In the genomic region with DNA sequence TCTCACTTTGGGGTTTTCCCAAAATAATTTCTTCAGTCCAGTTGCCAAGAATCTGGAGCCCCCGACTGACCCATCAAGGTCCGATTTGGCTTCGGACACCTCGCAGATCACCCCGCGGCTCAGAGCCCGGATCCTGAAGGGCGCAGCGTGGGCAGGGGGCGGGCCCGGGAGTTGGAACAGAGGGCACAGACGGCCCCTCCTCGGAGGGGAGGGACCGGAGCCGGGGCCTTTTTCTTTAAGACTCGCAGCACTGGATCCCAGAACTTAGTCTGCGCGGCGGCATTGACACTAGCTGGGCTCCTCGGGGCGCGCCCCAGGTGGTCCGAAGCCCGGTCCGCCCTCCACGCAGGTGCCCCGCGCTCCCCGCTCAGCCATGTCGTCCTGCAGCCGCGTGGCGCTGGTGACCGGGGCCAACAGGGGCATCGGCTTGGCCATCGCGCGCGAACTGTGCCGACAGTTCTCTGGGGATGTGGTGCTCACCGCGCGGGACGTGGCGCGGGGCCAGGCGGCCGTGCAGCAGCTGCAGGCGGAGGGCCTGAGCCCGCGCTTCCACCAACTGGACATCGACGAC, we compare ENCODE assay signal across 8 cellular contexts. TPM values are rescaled to one million over a fixed set of nuclear protein-coding genes. Genes with fewer than 3 reads are reported as not detected.
DNase-seq lines count a peak whose midpoint lies in the region; ATAC-seq lines count a peak whose summit lies in the region.

A gene (plus strand): TSS at position 260 of the 571 bp plus-strand sequence. CDS start 114 bp downstream, at position 374.

- H3K36me3 Mint-ChIP-seq in CD4-positive, CD25-positive, alpha-beta regulatory T cell: peaks cover 3% of the 10 kb centered on the region
- H3K36me3 Mint-ChIP-seq in IgD-negative memory B cell (no peaks in the 10 kb centered on the region), memory B cell (peaks cover 5% of the 10 kb centered on the region)
- H3K36me3 Mint-ChIP-seq in stimulated activated effector memory CD8-positive, alpha-beta T cell treated with anti-CD3 and anti-CD28 coated beads, Interleukin-12 subunit alpha, Interleukin-12 subunit beta, amount 100 ng/mL, for 72 hours: peaks cover 17% of the 10 kb centered on the region

- no peaks in the 10 kb centered on the region for H3K36me3 ChIP-seq in CD4-positive, CD25-positive, alpha-beta regulatory T cell (ENCODE audit: control insufficient read depth, insufficient read depth, low read length)

- H3K27ac ChIP-seq in CD4-positive, CD25-positive, alpha-beta regulatory T cell (ENCODE audit: insufficient read depth, low read length, poor library complexity, severe bottlenecking): peak within 1 kb of the TSS; percentile 49

- no peaks in the 10 kb centered on the region for H3K27me3 ChIP-seq in CD4-positive, CD25-positive, alpha-beta regulatory T cell (ENCODE audit: control insufficient read depth, insufficient read depth, low read length)

- H3K27me3 Mint-ChIP-seq in CD4-positive, CD25-positive, alpha-beta regulatory T cell: peaks cover 15% of the 10 kb centered on the region
- H3K27me3 Mint-ChIP-seq in IgD-negative memory B cell: peaks cover 10% of the 10 kb centered on the region
- no peaks in the 10 kb centered on the region for H3K27me3 Mint-ChIP-seq in memory B cell

- no peaks in the 10 kb centered on the region for H3K9me3 ChIP-seq in CD4-positive, CD25-positive, alpha-beta regulatory T cell (ENCODE audit: control insufficient read depth in 2 of 2, low read length in 2 of 2)

- DNase-seq in CD4-positive, CD25-positive, alpha-beta regulatory T cell: peak in 2 of 3 donors; percentile 29 to 66
- DNase-seq in activated CD4-positive, alpha-beta T cell treated with anti-CD3 and anti-CD28 coated beads, Interleukin-2, amount 50 U/mL, for 1 hour: peak; percentile 45
- DNase-seq in effector CD8-positive, alpha-beta T cell (lab: John Stamatoyannopoulos, UW): peak; percentile 47
- DNase-seq in memory B cell (ENCODE audit: low spot score in 2 of 2): peak in 1 of 2 donors; percentile 37
- DNase-seq in stimulated activated effector memory CD8-positive, alpha-beta T cell treated with anti-CD3 and anti-CD28 coated beads, Interleukin-12 subunit alpha, Interleukin-12 subunit beta, amount 100 ng/mL, for 72 hours (ENCODE audit: low spot score in 2 of 2): peak; percentile 48 to 81

- peak within 1 kb of the TSS; percentile 90 to 93 (median 91) for H3K27ac Mint-ChIP-seq in CD4-positive, CD25-positive, alpha-beta regulatory T cell
- H3K27ac Mint-ChIP-seq in IgD-negative memory B cell: peak within 1 kb of the TSS; percentile 40 to 96 (median 94)
- peak within 1 kb of the TSS; percentile 89 for H3K27ac Mint-ChIP-seq in memory B cell
- H3K27ac Mint-ChIP-seq in stimulated activated effector memory CD8-positive, alpha-beta T cell treated with anti-CD3 and anti-CD28 coated beads, Interleukin-12 subunit alpha, Interleukin-12 subunit beta, amount 100 ng/mL, for 72 hours: peak within 1 kb of the TSS; percentile 84

- ATAC-seq in CD4-positive, CD25-positive, alpha-beta regulatory T cell (ENCODE audit: low read depth in 2 of 2): peak; percentile 21 to 27
- ATAC-seq in memory B cell (ENCODE audit: low read depth): peak; percentile 39
- ATAC-seq in stimulated activated effector memory CD8-positive, alpha-beta T cell treated with anti-CD3 and anti-CD28 coated beads, Interleukin-12 subunit alpha, Interleukin-12 subunit beta, amount 100 ng/mL, for 72 hours: peak; percentile 75
- ATAC-seq in GM21576 (IDR thresholded peaks at IDR 0.05; ENCODE audit: unreplicated experiment): no peak
- no peak for ATAC-seq in GM18907 (IDR thresholded peaks at IDR 0.05; ENCODE audit: unreplicated experiment)

- peak within 1 kb of the TSS; percentile 91 to 97 (median 93) for H3K4me3 Mint-ChIP-seq in CD4-positive, CD25-positive, alpha-beta regulatory T cell
- H3K4me3 Mint-ChIP-seq in IgD-negative memory B cell: peak within 1 kb of the TSS; percentile 92 to 99 (median 96)
- peak within 1 kb of the TSS; percentile 90 for H3K4me3 Mint-ChIP-seq in memory B cell
- H3K4me3 Mint-ChIP-seq in stimulated activated effector memory CD8-positive, alpha-beta T cell treated with anti-CD3 and anti-CD28 coated beads, Interleukin-12 subunit alpha, Interleukin-12 subunit beta, amount 100 ng/mL, for 72 hours: peak within 1 kb of the TSS; percentile 89

- peaks cover 12 to 26% (median 17%) of the 10 kb centered on the region in 4 donors for H3K4me1 Mint-ChIP-seq in CD4-positive, CD25-positive, alpha-beta regulatory T cell
- H3K4me1 Mint-ChIP-seq in IgD-negative memory B cell (peaks cover 20 to 23% (median 21%) of the 10 kb centered on the region in 3 donors), memory B cell (peaks cover 29% of the 10 kb centered on the region)
- H3K4me1 Mint-ChIP-seq in stimulated activated effector memory CD8-positive, alpha-beta T cell treated with anti-CD3 and anti-CD28 coated beads, Interleukin-12 subunit alpha, Interleukin-12 subunit beta, amount 100 ng/mL, for 72 hours: peaks cover 28% of the 10 kb centered on the region

- no peaks in the 10 kb centered on the region for H3K9me3 Mint-ChIP-seq in CD4-positive, CD25-positive, alpha-beta regulatory T cell
- H3K9me3 Mint-ChIP-seq in IgD-negative memory B cell (no peaks in the 10 kb centered on the region), memory B cell (no peaks in the 10 kb centered on the region)
- no peaks in the 10 kb centered on the region for H3K9me3 Mint-ChIP-seq in stimulated activated effector memory CD8-positive, alpha-beta T cell treated with anti-CD3 and anti-CD28 coated beads, Interleukin-12 subunit alpha, Interleukin-12 subunit beta, amount 100 ng/mL, for 72 hours

- peaks cover 21% of the 10 kb centered on the region for H3K4me1 ChIP-seq in CD4-positive, CD25-positive, alpha-beta regulatory T cell (ENCODE audit: control insufficient read depth, insufficient read depth, low read length, poor library complexity, severe bottlenecking)

- H3K4me3 ChIP-seq in CD4-positive, CD25-positive, alpha-beta regulatory T cell (ENCODE audit: low read depth, low read length): peak within 1 kb of the TSS; percentile 89

RNA-seq across cellular contexts. Expression of the gene that starts here (rescaled TPM):
- total RNA-seq in CD4-positive, CD25-positive, alpha-beta regulatory T cell: 1.8 TPM
- polyA plus RNA-seq in CD4-positive, CD25-positive, alpha-beta regulatory T cell: 10 to 100 TPM in 3 of 4 donors, 1 to 10 TPM in 1; 4.7 to 13.2 (median 10.8) TPM
- 23.7 TPM for polyA plus RNA-seq in IgD-negative memory B cell

Comparison
In these comparisons a context has a peak if more than half of its experiments do, and no peak if none do; other contexts are left out.
1. ATAC-seq: peak in CD4-positive, CD25-positive, alpha-beta regulatory T cell (2 of 2), memory B cell (single experiment) and stimulated activated effector memory CD8-positive, alpha-beta T cell treated with anti-CD3 and anti-CD28 coated beads, Interleukin-12 subunit alpha, Interleukin-12 subunit beta, amount 100 ng/mL, for 72 hours (single experiment); none in GM21576 (single experiment) and GM18907 (single experiment).
2. Peak in every context shown above with its lines, with median percentiles within 50 percentile points of each other: H3K27ac Mint-ChIP-seq and H3K4me3 Mint-ChIP-seq.